ENCODE assay signal across 9 cellular contexts in the genomic region with DNA sequence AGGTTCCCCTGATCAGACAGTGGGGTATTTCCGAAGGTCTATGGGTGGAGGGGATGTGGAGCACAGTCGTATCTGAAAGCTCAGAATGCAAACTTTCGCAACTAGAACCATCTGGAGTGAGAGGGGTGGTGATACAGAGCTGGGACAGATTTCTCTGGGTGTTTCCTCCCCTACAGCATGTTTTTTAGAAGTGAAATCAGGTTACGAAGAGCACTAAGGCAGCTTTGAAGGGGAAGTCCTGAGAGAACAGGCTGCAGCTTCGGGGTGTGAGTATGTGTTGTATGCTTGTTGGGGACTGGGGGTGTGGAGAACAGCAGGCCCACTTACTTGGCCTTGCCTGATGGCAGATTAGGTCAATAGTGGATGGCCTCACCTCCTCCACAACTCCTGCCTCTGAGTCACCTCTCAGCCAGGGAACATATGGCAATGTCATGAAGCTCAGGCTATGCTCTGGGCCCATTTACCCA.
A peak's percentile ranks its signal among the peaks of the same experiment; 100 is the strongest.
DNase-seq lines count a peak whose midpoint lies in the region; ATAC-seq, FAIRE-seq and TF ChIP-seq lines count a peak whose summit lies in the region.
"Had no signal": no experiment of that assay in that cellular context is flagged by ENCODE, and none has a peak within 500 bp of the region (broad histone marks: within the 10 kb centered on the region; RNA-seq: fewer than 3 reads in every experiment).

No MANE protein-coding gene starts in this region.

- peak overlapping the region; percentile 95 to 100 (median 98) for H3K27ac Mint-ChIP-seq in CD8-positive, alpha-beta memory T cell
- H3K27ac Mint-ChIP-seq: nephron had no signal

- no peaks in the 10 kb centered on the region for H3K36me3 Mint-ChIP-seq in CD8-positive, alpha-beta memory T cell

- H3K27ac ChIP-seq in CD8-positive, alpha-beta memory T cell (ENCODE audit: low read depth, low read length) = peak overlapping the region; percentile 62
- H3K27ac ChIP-seq in aorta (ENCODE audit: low read depth in 1 of 2, low read length in 2 of 2) (no peak overlapping the region), MM.1S (ENCODE audit: low read length) (no peak overlapping the region)

- TF ChIP-seq CTCF in bronchial epithelial cell (IDR thresholded peaks at IDR 0.05; ENCODE audit: insufficient read depth, low read length, severe bottlenecking) = no peak
- TF ChIP-seq CTCF in MM.1S (IDR thresholded peaks at IDR 0.05; ENCODE audit: low read length) = no peak

- H3K27me3 Mint-ChIP-seq in CD8-positive, alpha-beta memory T cell = no peaks in the 10 kb centered on the region

- H3K4me2 ChIP-seq in MM.1S (ENCODE audit: low read depth, low read length) = no peak overlapping the region

- peak; percentile 35 to 69 (median 62) for DNase-seq in CD8-positive, alpha-beta memory T cell
- peak; percentile 23 for DNase-seq in bronchial epithelial cell (ENCODE audit: low read depth)
- DNase-seq in aorta = no peak
- DNase-seq in MM.1S = no peak
- DNase-seq in frontal cortex (ENCODE audit: low spot score in 2 of 2) = no peak
- no peak for DNase-seq in H7

- H3K79me2 ChIP-seq in MM.1S (ENCODE audit: low read length) = no peaks in the 10 kb centered on the region

- ATAC-seq in GM19468 (IDR thresholded peaks at IDR 0.05; ENCODE audit: extremely low read depth, unreplicated experiment) = peak; percentile 64
- peak; percentile 45 for ATAC-seq in HG03558 (IDR thresholded peaks at IDR 0.05; ENCODE audit: extremely low read depth, unreplicated experiment)
- no peak for ATAC-seq in aorta (ENCODE audit: low FRiP score)

- H3K9me3 ChIP-seq in CD8-positive, alpha-beta memory T cell (ENCODE audit: low read length) = no peaks in the 10 kb centered on the region
- H3K9me3 ChIP-seq in aorta (ENCODE audit: control insufficient read depth, low read length) = no peaks in the 10 kb centered on the region
- H3K9me3 ChIP-seq in MM.1S (replicated peaks; ENCODE audit: insufficient read depth, low read length) = no peaks in the 10 kb centered on the region

- H3K36me3 ChIP-seq in CD8-positive, alpha-beta memory T cell (ENCODE audit: insufficient read depth, low read length) = no peaks in the 10 kb centered on the region
- H3K36me3 ChIP-seq in bronchial epithelial cell (ENCODE audit: control insufficient read depth, insufficient read depth, low read length) (no peaks in the 10 kb centered on the region), aorta (ENCODE audit: control insufficient read depth in 1 of 2, insufficient read depth in 2 of 2, low read length in 1 of 2) (no peaks in the 10 kb centered on the region), MM.1S (replicated peaks; ENCODE audit: insufficient read depth, low read length) (no peaks in the 10 kb centered on the region), H7 (replicated peaks; ENCODE audit: control insufficient read depth, insufficient read depth, low read length) (no peaks in the 10 kb centered on the region)

- no peak overlapping the region for H2AFZ ChIP-seq in MM.1S (ENCODE audit: low read length)

- no peaks in the 10 kb centered on the region for H3F3A ChIP-seq in MM.1S (ENCODE audit: insufficient read depth, low read length)

- H4K20me1 ChIP-seq in MM.1S (ENCODE audit: insufficient read depth, low read length) = no peaks in the 10 kb centered on the region

- peaks cover 75% of the 10 kb centered on the region for H3K4me1 ChIP-seq in CD8-positive, alpha-beta memory T cell (ENCODE audit: insufficient read depth, low read length)
- H3K4me1 ChIP-seq in aorta (ENCODE audit: control insufficient read depth in 1 of 2, insufficient read depth in 2 of 2, low read length in 2 of 2) (no peaks in the 10 kb centered on the region), MM.1S (ENCODE audit: low read length) (no peaks in the 10 kb centered on the region)

- peak overlapping the region; percentile 13 for H3K4me3 ChIP-seq in CD8-positive, alpha-beta memory T cell (ENCODE audit: low read length)
- no peak overlapping the region for H3K4me3 ChIP-seq in bronchial epithelial cell (ENCODE audit: low read depth, low read length)
- no peak overlapping the region for H3K4me3 ChIP-seq in aorta (ENCODE audit: low read length in 2 of 2)
- no peak overlapping the region for H3K4me3 ChIP-seq in MM.1S (ENCODE audit: low read length)
- H3K4me3 ChIP-seq in H7 (ENCODE audit: insufficient read depth, low read depth, low read length) = no peak overlapping the region

- H3K27me3 ChIP-seq in CD8-positive, alpha-beta memory T cell (ENCODE audit: insufficient read depth, low read length, poor library complexity, severe bottlenecking) = no peaks in the 10 kb centered on the region
- H3K27me3 ChIP-seq in bronchial epithelial cell (ENCODE audit: control insufficient read depth, insufficient read depth, low read length) = no peaks in the 10 kb centered on the region
- peaks cover 0 to 2% of the 10 kb centered on the region in 2 donors for H3K27me3 ChIP-seq in aorta (ENCODE audit: control insufficient read depth in 1 of 2, insufficient read depth in 2 of 2, low read length in 1 of 2)
- H3K27me3 ChIP-seq in MM.1S (replicated peaks; ENCODE audit: insufficient read depth, low read length) = no peaks in the 10 kb centered on the region
- H3K27me3 ChIP-seq in H7 (ENCODE audit: control insufficient read depth, insufficient read depth, low read length) = no peaks in the 10 kb centered on the region

- no peaks in the 10 kb centered on the region for H3K9me3 Mint-ChIP-seq in CD8-positive, alpha-beta memory T cell
- H3K9me3 Mint-ChIP-seq: nephron had no signal

- H3K9ac ChIP-seq in MM.1S (ENCODE audit: low read length) = no peak overlapping the region

- 89 to 90% methylated on average over 5 of the region's 5 CpGs for WGBS in aorta, 2 donors

- H3K4me1 Mint-ChIP-seq in CD8-positive, alpha-beta memory T cell = peaks cover 68 to 86% (median 83%) of the 10 kb centered on the region in 3 donors
- H3K4me1 Mint-ChIP-seq: nephron had no signal

- POLR2A ChIA-PET in CD8-positive, alpha-beta memory T cell (lab: Charles Lee) = interaction anchor here (0.5 to 5.3 kb wide), 7 partner anchors 11 to 108 kb away, joined by 3 to 41 read pairs (median 5); a partner anchor contains a TSS

- intact Hi-C loops in aorta (cut with DNase I) = no loop called here

- CTCF ChIA-PET in CD8-positive, alpha-beta memory T cell (lab: Charles Lee) = interaction anchor here (0.9 to 10.2 kb wide), 7 partner anchors 9 to 107 kb away, joined by 3 to 94 read pairs (median 54); a partner anchor contains a TSS

- H3K4me3 Mint-ChIP-seq in CD8-positive, alpha-beta memory T cell = peak overlapping the region; percentile 6 to 75 (median 68)
- H3K4me3 Mint-ChIP-seq: nephron had no signal

- FAIRE-seq in bronchial epithelial cell (lab: Jason Lieb, UNC) (no peak), frontal cortex (lab: Jason Lieb, UNC) (no peak)

- H3K9me2 ChIP-seq in MM.1S (replicated peaks; ENCODE audit: insufficient read depth, low read length) = no peaks in the 10 kb centered on the region

Comparison
In these comparisons a context has a peak if more than half of its experiments do, and no peak if none do; other contexts are left out.
1. DNase-seq: peak in CD8-positive, alpha-beta memory T cell (5 of 5) and bronchial epithelial cell (single experiment); none in aorta (0 of 2), MM.1S (single experiment), frontal cortex (0 of 2) and H7 (single experiment).